ENCODE assay signal across 8 cellular contexts in genomic region chr19:12801466-12802266, GRCh38. TPM values are rescaled to one million over a fixed set of nuclear protein-coding genes. Genes with fewer than 3 reads are reported as not detected.
DNase-seq lines count a peak whose midpoint lies in the region; ATAC-seq and TF ChIP-seq lines count a peak whose summit lies in the region.

PRDX2 (minus strand) TSS chr19:12801800; CDS start chr19:12801261, 539 bp downstream.
THSD8 (plus strand) TSS chr19:12802069; CDS start chr19:12802072, 3 bp downstream.

- no peak within 1 kb of the TSS for H2BK120ac ChIP-seq in mesendoderm (ENCODE audit: low read depth, low read length)

- no peak within 1 kb of the TSS for H2BK15ac ChIP-seq in mesendoderm (replicated peaks; ENCODE audit: low read depth)

- no peaks in the 10 kb centered on the region for H3K9me3 ChIP-seq in CD4-positive, CD25-positive, alpha-beta regulatory T cell (ENCODE audit: control insufficient read depth in 2 of 2, low read length in 2 of 2)

- peak within 1 kb of the TSS; percentile 27 for H2BK5ac ChIP-seq in mesendoderm (ENCODE audit: low read length)

- no peak for TF ChIP-seq CTCF in endothelial cell (IDR thresholded peaks at IDR 0.05; ENCODE audit: unreplicated experiment)

- H3K56ac ChIP-seq in mesendoderm (ENCODE audit: low read length) = peak within 1 kb of the TSS; percentile 99

- H3K4me1 ChIP-seq in CD4-positive, CD25-positive, alpha-beta regulatory T cell (ENCODE audit: control insufficient read depth, insufficient read depth, low read length, poor library complexity, severe bottlenecking) = peaks cover 31% of the 10 kb centered on the region
- peaks cover 2% of the 10 kb centered on the region for H3K4me1 ChIP-seq in mesendoderm (ENCODE audit: control insufficient read depth, low read depth, low read length)

- no peaks in the 10 kb centered on the region for H3K9me3 Mint-ChIP-seq in CD4-positive, CD25-positive, alpha-beta regulatory T cell
- H3K9me3 Mint-ChIP-seq in endothelial cell (ENCODE audit: unreplicated experiment) = no peaks in the 10 kb centered on the region

- peak within 1 kb of the TSS; percentile 48 to 81 (median 78) for H3K27ac Mint-ChIP-seq in CD4-positive, CD25-positive, alpha-beta regulatory T cell
- H3K27ac Mint-ChIP-seq in endothelial cell (ENCODE audit: unreplicated experiment) = peak within 1 kb of the TSS; percentile 4

- peaks cover 5% of the 10 kb centered on the region for H3K79me1 ChIP-seq in mesendoderm (ENCODE audit: low read length)

- DNase-seq in CD4-positive, CD25-positive, alpha-beta regulatory T cell = peak; percentile 61 to 92 (median 78)
- DNase-seq in NCI-H82 treated with DMSO at 0.1 percent for 48 hours (lab: John Stamatoyannopoulos, UW; ENCODE audit: unreplicated experiment) (peak; percentile 64), activated T-cell treated with anti-CD3 and anti-CD28 coated beads for 1 hour (ENCODE audit: low read depth) (peak; percentile 70), endothelial cell (ENCODE audit: low spot score) (peak; percentile 69), mesendoderm (peak; percentile 79), HPDE6-E6E7 (ENCODE audit: extremely low spot score) (no peak)
- peak; percentile 85 for DNase-seq in stimulated activated CD8-positive, alpha-beta memory T cell treated with anti-CD3 and anti-CD28 coated beads, Interleukin-4, amount 100 ng/mL, for 48 hours

- peaks cover 10 to 37% (median 17%) of the 10 kb centered on the region in 4 donors for H3K4me1 Mint-ChIP-seq in CD4-positive, CD25-positive, alpha-beta regulatory T cell
- H3K4me1 Mint-ChIP-seq in endothelial cell (ENCODE audit: unreplicated experiment) = peaks cover 12% of the 10 kb centered on the region

- H3K18ac ChIP-seq in mesendoderm (ENCODE audit: low read length) = peak within 1 kb of the TSS; percentile 11

- H3K4me3 ChIP-seq in CD4-positive, CD25-positive, alpha-beta regulatory T cell (ENCODE audit: low read depth, low read length) = peak within 1 kb of the TSS; percentile 73
- H3K4me3 ChIP-seq in mesendoderm (ENCODE audit: low read length) = peak within 1 kb of the TSS; percentile 97

- peaks cover 3% of the 10 kb centered on the region for H3K79me2 ChIP-seq in mesendoderm (ENCODE audit: control insufficient read depth, insufficient read depth, low read length)

- H3K36me3 Mint-ChIP-seq in CD4-positive, CD25-positive, alpha-beta regulatory T cell = peaks cover 3% of the 10 kb centered on the region
- peaks cover 3% of the 10 kb centered on the region for H3K36me3 Mint-ChIP-seq in endothelial cell (ENCODE audit: low read depth, unreplicated experiment)

- no CpG with 5 or more reads among the region's 78 CpGs for WGBS in mesendoderm (ENCODE audit: extremely low coverage, insufficient coverage, low lambda C conversion rate)

- H3K4me3 Mint-ChIP-seq in CD4-positive, CD25-positive, alpha-beta regulatory T cell = peak within 1 kb of the TSS; percentile 88 to 94 (median 92)
- H3K4me3 Mint-ChIP-seq in endothelial cell (ENCODE audit: unreplicated experiment) = peak within 1 kb of the TSS; percentile 92

- H3K27ac ChIP-seq in CD4-positive, CD25-positive, alpha-beta regulatory T cell (ENCODE audit: insufficient read depth, low read length, poor library complexity, severe bottlenecking) = peak within 1 kb of the TSS; percentile 49
- H3K27ac ChIP-seq in mesendoderm (ENCODE audit: low read depth, low read length) = no peak within 1 kb of the TSS

- H3K4me2 ChIP-seq in mesendoderm (ENCODE audit: low read length) = peak within 1 kb of the TSS; percentile 91

- H3K36me3 ChIP-seq in CD4-positive, CD25-positive, alpha-beta regulatory T cell (ENCODE audit: control insufficient read depth, insufficient read depth, low read length) = no peaks in the 10 kb centered on the region
- H3K36me3 ChIP-seq in mesendoderm (ENCODE audit: control insufficient read depth, insufficient read depth, low read length) = peaks cover 2% of the 10 kb centered on the region

- H3K23ac ChIP-seq in mesendoderm (ENCODE audit: low read length) = no peak within 1 kb of the TSS

- no peaks in the 10 kb centered on the region for H3K27me3 ChIP-seq in CD4-positive, CD25-positive, alpha-beta regulatory T cell (ENCODE audit: control insufficient read depth, insufficient read depth, low read length)
- H3K27me3 ChIP-seq in mesendoderm (ENCODE audit: insufficient read depth, low read length, poor library complexity) = no peaks in the 10 kb centered on the region

- H3K9ac ChIP-seq in mesendoderm (ENCODE audit: low read length) = peak within 1 kb of the TSS; percentile 99

- H4K8ac ChIP-seq in mesendoderm (ENCODE audit: low read depth, low read length) = no peak within 1 kb of the TSS

- H3K4ac ChIP-seq in mesendoderm (ENCODE audit: low read depth, low read length) = peak within 1 kb of the TSS; percentile 11

- peak; percentile 76 for ATAC-seq in CD4-positive, CD25-positive, alpha-beta regulatory T cell (ENCODE audit: low read depth in 2 of 2)
- peak; percentile 37 for ATAC-seq in HG02870 (IDR thresholded peaks at IDR 0.05; ENCODE audit: unreplicated experiment)

- H3K27me3 Mint-ChIP-seq in CD4-positive, CD25-positive, alpha-beta regulatory T cell = peaks cover 4% of the 10 kb centered on the region
- H3K27me3 Mint-ChIP-seq in endothelial cell (ENCODE audit: unreplicated experiment) = peaks cover 16% of the 10 kb centered on the region

- H4K5ac ChIP-seq in mesendoderm (ENCODE audit: low read length) = no peak within 1 kb of the TSS

- no peak within 1 kb of the TSS for H2AK5ac ChIP-seq in mesendoderm (ENCODE audit: low read length)

RNA-seq across cellular contexts. Expression of gene PRDX2, which starts in this region (rescaled TPM):
- 74.0 TPM for total RNA-seq in CD4-positive, CD25-positive, alpha-beta regulatory T cell
- polyA plus RNA-seq in CD4-positive, CD25-positive, alpha-beta regulatory T cell = 100 to 1,000 TPM; 326 to 380 (median 341) TPM
- total RNA-seq in endothelial cell (ENCODE audit: unreplicated experiment) = 215 TPM
- 210 TPM for polyA plus RNA-seq in mesendoderm (2013, experiment 1 of 2)
- 216 TPM for polyA plus RNA-seq in mesendoderm (2013, experiment 2 of 2)

RNA-seq across cellular contexts. Expression of gene THSD8, which starts in this region (rescaled TPM):
- 2.8 TPM for total RNA-seq in CD4-positive, CD25-positive, alpha-beta regulatory T cell
- polyA plus RNA-seq in CD4-positive, CD25-positive, alpha-beta regulatory T cell = 10 to 100 TPM in 1 of 4 donors, 1 to 10 TPM in 1, under 1 TPM in 1, not detected in 1; 0.66 to 13.9 (median 4.8) TPM
- total RNA-seq in endothelial cell (ENCODE audit: unreplicated experiment) = 14.2 TPM
- 25.8 TPM for polyA plus RNA-seq in mesendoderm (2013, experiment 1 of 2)
- 28.2 TPM for polyA plus RNA-seq in mesendoderm (2013, experiment 2 of 2)
